In genomic region chr2:45857206-45857605, GRCh38 we compare ENCODE assay signal across 26 cellular contexts.
"Had no signal": no experiment of that assay in that cellular context is flagged by ENCODE, and none has a peak within 500 bp of the region (broad histone marks: within the 10 kb centered on the region; RNA-seq: fewer than 3 reads in every experiment).

No MANE protein-coding gene starts in this region.

- H3K36me3 ChIP-seq: adrenal gland, cardiac muscle cell, colonic mucosa, lower lobe of right lung, neutrophil had no signal

- H3K9me3 ChIP-seq: adrenal gland, body of pancreas, colonic mucosa, lower lobe of right lung, neutrophil had no signal

- H3K4me3 ChIP-seq: adrenal gland, body of pancreas, cardiac muscle cell, colonic mucosa, lower lobe of right lung had no signal

- DNase-seq: activated CD4-positive, alpha-beta T cell treated with anti-CD3 and anti-CD28 coated beads for 4 hours; activated CD4-positive, alpha-beta T cell treated with anti-CD3 and anti-CD28 coated beads, Interleukin-2, amount 50 U/mL, for 4 hours; activated effector memory CD4-positive, alpha-beta T cell treated with Interleukin-2 at 50 U/mL for 16 hours; activated naive CD4-positive, alpha-beta T cell treated with Interleukin-2 at 50 U/mL for 16 hours; activated naive CD8-positive, alpha-beta T cell treated with anti-CD3 and anti-CD28 coated beads for 36 hours; aorta; cerebellar nuclear complex; colonic mucosa; effector memory CD8-positive, alpha-beta T cell; kidney glomerular epithelial cell; lower lobe of right lung; mesenchymal stem cell; nephron progenitor cell; retina; small intestine; stimulated activated CD4-positive, alpha-beta T cell treated with anti-CD3 and anti-CD28 coated beads, Interleukin-1b, Interleukin-23, amount 100 ng/mL, for 48 hours; stimulated activated CD4-positive, alpha-beta T cell treated with anti-CD3 and anti-CD28 coated beads, Interleukin-4, amount 100 ng/mL, for 4 hours; stimulated activated CD8-positive, alpha-beta memory T cell treated with anti-CD3 and anti-CD28 coated beads, Interleukin-4, amount 100 ng/mL, for 48 hours; T-helper 1 cell; trophoblast cell had no signal

- H3K27me3 ChIP-seq: adrenal gland, body of pancreas, cardiac muscle cell, colonic mucosa, neutrophil had no signal

- H3K27ac ChIP-seq: adrenal gland, cardiac muscle cell, colonic mucosa, lower lobe of right lung, neutrophil had no signal

- ATAC-seq: effector memory CD8-positive, alpha-beta T cell; lower lobe of right lung; sciatic nerve; stimulated activated memory B cell treated with anti-CD40 and anti-IgM and Interleukin-4, amounts not matched to agents 10 μg/mL and 1 μg/mL and 100 μg/mL, for 72 hours had no signal
